Comparison of ENCODE assay signal across 8 cellular contexts in the genomic region with DNA sequence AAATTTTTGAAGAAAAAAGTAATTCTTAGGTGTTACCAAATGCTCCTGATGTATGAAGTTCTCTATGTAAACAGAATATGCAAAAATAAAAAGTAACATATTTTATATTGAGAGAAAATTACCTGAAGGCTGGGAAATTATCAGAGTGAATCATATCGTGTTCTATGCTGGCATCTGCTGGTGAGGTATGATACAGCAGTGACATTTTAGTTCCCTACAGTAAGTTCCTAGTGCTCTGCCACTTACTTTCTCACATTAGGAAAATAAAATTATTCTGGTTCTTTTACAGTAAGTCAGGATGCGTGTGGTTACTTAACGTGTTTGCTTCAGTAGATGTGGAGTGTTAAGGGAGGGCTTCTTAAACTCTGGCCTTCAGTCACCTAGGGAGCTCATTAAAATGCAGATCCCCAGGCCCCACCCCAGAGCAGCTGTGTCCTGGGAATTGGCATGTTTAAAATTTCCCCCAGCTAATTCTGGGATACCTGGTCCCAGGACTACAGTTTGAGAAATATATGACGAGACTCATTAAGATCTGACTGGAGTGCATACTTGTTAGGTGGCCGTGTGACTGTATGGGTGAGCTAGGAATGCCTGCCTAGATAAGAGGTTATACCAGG. TPM values are rescaled to one million over a fixed set of nuclear protein-coding genes. Genes with fewer than 3 reads are reported as not detected.
DNase-seq lines count a peak whose midpoint lies in the region; ATAC-seq and TF ChIP-seq lines count a peak whose summit lies in the region.

No MANE protein-coding gene starts in this region.

- H3K4me1 ChIP-seq in SK-N-SH (ENCODE audit: control insufficient read depth in 1 of 2, insufficient read depth in 2 of 2, low read depth in 1 of 2, low read length in 1 of 2) (peaks cover 0 to 14% of the 10 kb centered on the region in 2 experiments; a peak in 2 of 4 replicates), stomach (peaks cover 0 to 36% (median 20%) of the 10 kb centered on the region in 4 donors)

- H3K4me2 ChIP-seq in SK-N-SH: no peak overlapping the region

- H4K20me1 ChIP-seq in SK-N-SH (ENCODE audit: insufficient read depth): peaks cover 6% of the 10 kb centered on the region; the same call in 1 of the 2 replicates

- ATAC-seq in SK-N-SH treated with all-trans-retinoic acid at 6 μM for 48 hours (no peak), GM21360 (IDR thresholded peaks at IDR 0.05; ENCODE audit: unreplicated experiment) (no peak), GM18861 (IDR thresholded peaks at IDR 0.05; ENCODE audit: unreplicated experiment) (no peak)

- TF ChIP-seq CTCF in SK-N-SH (IDR thresholded peaks at IDR 0.05) (peak; percentile 75), HL-60 (IDR thresholded peaks at IDR 0.05; ENCODE audit: insufficient read depth, low read length) (peak; percentile 33), RWPE1 (conservative IDR thresholded peaks at IDR 0.05; ENCODE audit: low read depth) (peak; percentile 92), fibroblast of mammary gland (conservative IDR thresholded peaks at IDR 0.05; ENCODE audit: control insufficient read depth, insufficient read depth, low read depth, low read length) (peak; percentile 71), stomach (IDR thresholded peaks at IDR 0.05) (peak in 5 of 7 experiments; percentile 36 to 57 (median 54))

- H2AFZ ChIP-seq in SK-N-SH (ENCODE audit: low read depth): no peak overlapping the region

- TF ChIP-seq POLR2A in stomach (IDR thresholded peaks at IDR 0.05): no peak

- peaks cover 15% of the 10 kb centered on the region for H3K79me2 ChIP-seq in SK-N-SH (ENCODE audit: insufficient read depth)

- intact Hi-C loops in stomach (cut with DNase I; ENCODE audit: low total_unique reads): no loop called here

- no peak overlapping the region for H3K27ac ChIP-seq in SK-N-SH (ENCODE audit: low read depth in 2 of 2, low read length in 1 of 2)
- H3K27ac ChIP-seq in HL-60 (replicated peaks): no peak overlapping the region
- no peak overlapping the region for H3K27ac ChIP-seq in RWPE1
- no peak overlapping the region for H3K27ac ChIP-seq in stomach

- H3K27me3 ChIP-seq in SK-N-SH (ENCODE audit: insufficient read depth): no peaks in the 10 kb centered on the region
- no peaks in the 10 kb centered on the region for H3K27me3 ChIP-seq in HL-60 (ENCODE audit: insufficient read depth, poor library complexity, severe bottlenecking)
- no peaks in the 10 kb centered on the region for H3K27me3 ChIP-seq in stomach

- H3K9me3 ChIP-seq in SK-N-SH (no peaks in the 10 kb centered on the region), stomach (no peaks in the 10 kb centered on the region)

- H3K4me3 ChIP-seq in SK-N-SH (ENCODE audit: low read depth in 2 of 2, low read length in 1 of 2) (peak overlapping the region in 1 of 2 experiments; percentile 31; a peak in 1 of 4 replicates), HL-60 (replicated peaks; ENCODE audit: insufficient read depth, low read length) (no peak overlapping the region), fibroblast of mammary gland (ENCODE audit: control insufficient read depth, low read depth, low read length) (no peak overlapping the region), stomach (no peak overlapping the region)

- DNase-seq in SK-N-SH (peak; percentile 60), HL-60 (ENCODE audit: low read depth in 1 of 2, low spot score in 1 of 2) (no peak), RWPE1 (ENCODE audit: low spot score) (peak; percentile 80), fibroblast of mammary gland (ENCODE audit: low read depth) (peak; percentile 49), stomach (no peak)

- no peaks in the 10 kb centered on the region for H3F3A ChIP-seq in SK-N-SH (replicated peaks; ENCODE audit: insufficient read depth)

- peaks cover 34 to 47% of the 10 kb centered on the region in 2 experiments for H3K36me3 ChIP-seq in SK-N-SH (replicated peaks in 1 of 2; ENCODE audit: control insufficient read depth in 1 of 2, insufficient read depth in 2 of 2, low read length in 1 of 2)
- H3K36me3 ChIP-seq in stomach: peaks cover 17 to 51% (median 45%) of the 10 kb centered on the region in 4 donors

- H3K9me2 ChIP-seq in SK-N-SH: no peaks in the 10 kb centered on the region

- WGBS in SK-N-SH (ENCODE audit: low lambda C conversion rate): 53% methylated on average over 5 of the region's 5 CpGs
- 53 to 63% (median 60%) methylated on average over 5 of the region's 5 CpGs for WGBS in stomach, 5 donors

- POLR2A ChIA-PET in SK-N-SH (lab: Yijun Ruan, JAX): no interaction called here
- POLR2A ChIA-PET in RWPE1 (lab: Yijun Ruan, JAX; ENCODE audit: low non-redundant PET): no interaction called here

- no peak for TF ChIP-seq EP300 in SK-N-SH (IDR thresholded peaks at IDR 0.05; ENCODE audit: borderline replicate concordance in 1 of 2, low read depth in 1 of 2, low read length in 1 of 2)
- TF ChIP-seq EP300 in stomach (IDR thresholded peaks at IDR 0.05): no peak

- CTCF ChIA-PET in SK-N-SH (lab: Yijun Ruan, JAX): interaction anchor here (0.5 to 15.8 kb wide), 34 partner anchors 11 to 298 kb away, joined by 3 to 321 read pairs (median 5); partner anchors contain the start of genes FAM83D, PPP1R16B and SLC32A1
- CTCF ChIA-PET in RWPE1 (lab: Yijun Ruan, JAX): interaction anchor here (0.6 to 4.7 kb wide), 23 partner anchors 10 to 985 kb away, joined by 3 to 32 read pairs (median 6); partner anchors contain the start of gene SLC32A1

- TF ChIP-seq RAD21 in SK-N-SH (IDR thresholded peaks at IDR 0.05; ENCODE audit: low read length): peak; percentile 89

- H3K9ac ChIP-seq in SK-N-SH: no peak overlapping the region

TF ChIP-seq in SK-N-SH, 30 proteins besides CTCF, POLR2A, EP300 and RAD21:
- TF ChIP-seq NFIC (IDR thresholded peaks at IDR 0.05; ENCODE audit: borderline replicate concordance): no peak
- no peak for TF ChIP-seq FOSL2 (IDR thresholded peaks at IDR 0.05; ENCODE audit: borderline replicate concordance, low read depth)
- no peak for TF ChIP-seq YY1 (IDR thresholded peaks at IDR 0.05; ENCODE audit: low read depth)
- no peak for TF ChIP-seq TEAD4 (IDR thresholded peaks at IDR 0.05; ENCODE audit: borderline replicate concordance, insufficient read depth)
- peak; percentile 69 for TF ChIP-seq SMC3 (IDR thresholded peaks at IDR 0.05; ENCODE audit: low read depth, low read length)

TF ChIP-seq in SK-N-SH treated with all-trans-retinoic acid at 6 μM for 48 hours, 23 proteins besides CTCF, POLR2A, EP300 and RAD21:
- TF ChIP-seq CSDC2 (CRISPR knock-in tag; IDR thresholded peaks at IDR 0.05) (no peak), PPARA (CRISPR knock-in tag; IDR thresholded peaks at IDR 0.05; ENCODE audit: borderline replicate concordance) (no peak), ZFP3 (CRISPR knock-in tag; IDR thresholded peaks at IDR 0.05) (no peak), ZNF8 (CRISPR knock-in tag; IDR thresholded peaks at IDR 0.05) (no peak), ZC3H10 (CRISPR knock-in tag; IDR thresholded peaks at IDR 0.05) (no peak), ARNTL (CRISPR knock-in tag; IDR thresholded peaks at IDR 0.05; ENCODE audit: borderline replicate concordance, low read depth) (no peak), ZNF565 (CRISPR knock-in tag; conservative IDR thresholded peaks at IDR 0.05; ENCODE audit: low read depth) (no peak), GLIS3 (CRISPR knock-in tag; IDR thresholded peaks at IDR 0.05) (no peak), POU6F1 (CRISPR knock-in tag; IDR thresholded peaks at IDR 0.05; ENCODE audit: borderline replicate concordance, low read depth) (no peak), ESRRG (CRISPR knock-in tag; IDR thresholded peaks at IDR 0.05) (no peak), ISL1 (CRISPR knock-in tag; IDR thresholded peaks at IDR 0.05) (no peak), TOX (CRISPR knock-in tag; IDR thresholded peaks at IDR 0.05; ENCODE audit: borderline replicate concordance) (no peak)
- TF ChIP-seq, protein P1, sequence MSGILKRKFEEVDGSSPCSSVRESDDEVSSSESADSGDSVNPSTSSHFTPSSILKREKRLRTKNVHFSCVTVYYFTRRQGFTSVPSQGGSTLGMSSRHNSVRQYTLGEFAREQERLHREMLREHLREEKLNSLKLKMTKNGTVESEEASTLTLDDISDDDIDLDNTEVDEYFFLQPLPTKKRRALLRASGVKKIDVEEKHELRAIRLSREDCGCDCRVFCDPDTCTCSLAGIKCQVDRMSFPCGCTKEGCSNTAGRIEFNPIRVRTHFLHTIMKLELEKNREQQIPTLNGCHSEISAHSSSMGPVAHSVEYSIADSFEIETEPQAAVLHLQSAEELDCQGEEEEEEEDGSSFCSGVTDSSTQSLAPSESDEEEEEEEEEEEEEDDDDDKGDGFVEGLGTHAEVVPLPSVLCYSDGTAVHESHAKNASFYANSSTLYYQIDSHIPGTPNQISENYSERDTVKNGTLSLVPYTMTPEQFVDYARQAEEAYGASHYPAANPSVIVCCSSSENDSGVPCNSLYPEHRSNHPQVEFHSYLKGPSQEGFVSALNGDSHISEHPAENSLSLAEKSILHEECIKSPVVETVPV (CRISPR knock-in tag; IDR thresholded peaks at IDR 0.05): no peak

RNA-seq across cellular contexts. Expression of gene ACTR5, which starts 3.2 kb away (rescaled TPM):
- polyA plus RNA-seq in SK-N-SH (2012; rRNA removed) (9.7 and 10.9 TPM in 2 replicates), stomach (1 to 10 TPM; 4.7 to 6.0 (median 5.7) TPM)
- 4.4 and 6.4 TPM in 2 replicates for polyA plus RNA-seq in SK-N-SH (2012; cell fraction: cytosol; rRNA removed)
- polyA plus RNA-seq in SK-N-SH (2012; cell fraction: nucleus; rRNA removed): 41.9 and 49.0 TPM in 2 replicates
- total RNA-seq in stomach: 10 to 100 TPM in 2 of 5 donors, 1 to 10 TPM in 3; 3.6 to 68.1 (median 8.4) TPM

RNA-seq across cellular contexts. Expression of gene SLC32A1, which starts 27.2 kb away (rescaled TPM):
- polyA plus RNA-seq in SK-N-SH (2012; rRNA removed): not detected in 2 replicates
- not detected in 2 replicates for polyA plus RNA-seq in SK-N-SH (2012; cell fraction: cytosol; rRNA removed)
- not detected in 2 replicates for polyA plus RNA-seq in SK-N-SH (2012; cell fraction: nucleus; rRNA removed)
- total RNA-seq in stomach: not detected
- polyA plus RNA-seq in stomach: not detected

RNA-seq across cellular contexts. Expression of gene PPP1R16B, which starts 54.0 kb away (rescaled TPM):
- 0.28 and 0.91 TPM in 2 replicates for polyA plus RNA-seq in SK-N-SH (2012; rRNA removed)
- polyA plus RNA-seq in SK-N-SH (2012; cell fraction: cytosol; rRNA removed): 0.49 and 1.1 TPM in 2 replicates
- 0.61 and 0.90 TPM in 2 replicates for polyA plus RNA-seq in SK-N-SH (2012; cell fraction: nucleus; rRNA removed)
- 10 to 100 TPM in 3 of 5 donors, 1 to 10 TPM in 2; 5.2 to 18.7 (median 11.0) TPM for total RNA-seq in stomach
- polyA plus RNA-seq in stomach: 1 to 10 TPM; 1.2 to 1.5 (median 1.5) TPM

Comparison
In these comparisons a context has a peak if more than half of its experiments do, and no peak if none do; other contexts are left out.
1. DNase-seq: peak in SK-N-SH (single experiment), RWPE1 (single experiment) and fibroblast of mammary gland (single experiment); none in HL-60 (0 of 2) and stomach (single experiment).
2. CTCF ChIP-seq: peak in every context shown above with its lines; median percentile 92 in RWPE1; 75 in SK-N-SH; 71 in fibroblast of mammary gland; 54 in stomach; 33 in HL-60.